Comparison of ENCODE assay signal across 14 cellular contexts in genomic region chr10:21279217-21279575, GRCh38.
DNase-seq lines count a peak whose midpoint lies in the region; ATAC-seq, FAIRE-seq and TF ChIP-seq lines count a peak whose summit lies in the region.
"Had no signal": no experiment of that assay in that cellular context is flagged by ENCODE, and none has a peak within 500 bp of the region (broad histone marks: within the 10 kb centered on the region; RNA-seq: fewer than 3 reads in every experiment).

No MANE protein-coding gene starts in this region.

- POLR2A ChIA-PET in HCT116 (lab: Charles Lee), result no interaction called here
- POLR2A ChIA-PET in K562 (lab: Yijun Ruan, JAX), result no interaction called here

- H3K79me1 ChIP-seq in neuronal stem cell (ENCODE audit: low read depth, low read length), result no peaks in the 10 kb centered on the region

- H2BK5ac ChIP-seq in neuronal stem cell (ENCODE audit: low read length), result no peak overlapping the region

- H3K4me1 ChIP-seq in HCT116 (ENCODE audit: control insufficient read depth in 1 of 2, insufficient read depth in 2 of 2, low read length in 2 of 2) (peaks cover 8 to 32% of the 10 kb centered on the region in 2 experiments; a peak in 3 of 4 replicates), K562 (replicated peaks in 1 of 2; ENCODE audit: control insufficient read depth in 2 of 2, insufficient read depth in 2 of 2, low read length in 2 of 2) (no peaks in the 10 kb centered on the region), neuronal stem cell (ENCODE audit: control insufficient read depth in 2 of 2, insufficient read depth in 1 of 2, low read depth in 1 of 2, low read length in 2 of 2) (peaks cover 6 to 10% of the 10 kb centered on the region in 2 donors), testis (no peaks in the 10 kb centered on the region), pancreas (no peaks in the 10 kb centered on the region)
- H3K4me1 ChIP-seq: tibial artery had no signal

- WGBS in K562 (ENCODE audit: insufficient coverage, low coverage, missing lambda C conversion rate), result 33% methylated on average over 3 of the region's 3 CpGs
- WGBS in neuronal stem cell (ENCODE audit: extremely low coverage in 2 of 2, insufficient read length in 2 of 2, insufficient replicate concordance in 1 of 2), 2 donors, result no CpG with 5 or more reads among the region's 3 CpGs
- 89% methylated on average over 3 of the region's 3 CpGs for WGBS in testis, 2 donors
- WGBS in pancreas, 2 donors, result 88 to 94% methylated on average over 3 of the region's 3 CpGs

- RAD21 ChIA-PET in HCT116 (lab: Charles Lee; ENCODE audit: low non-redundant PET in 1 of 2, low total read pairs in 2 of 2, uncharacterized antibody in 2 of 2, unreplicated experiment in 2 of 2), result interaction anchor here (0.6 to 1.5 kb wide), 8 partner anchors 95 to 446 kb away, joined by 3 to 8 read pairs (median 3); no protein-coding TSS in a partner anchor

- no peaks in the 10 kb centered on the region for H3K9me2 ChIP-seq in HCT116 (ENCODE audit: insufficient read depth)

- no peaks in the 10 kb centered on the region for H3K27me3 ChIP-seq in HCT116 (ENCODE audit: insufficient read depth, low read length)
- no peaks in the 10 kb centered on the region for H3K27me3 ChIP-seq in K562 (ENCODE audit: control insufficient read depth in 2 of 2, insufficient read depth in 2 of 2, low read length in 2 of 2)
- H3K27me3 ChIP-seq in neuronal stem cell (ENCODE audit: control insufficient read depth in 3 of 3, insufficient read depth in 3 of 3, low read depth in 1 of 3, low read length in 3 of 3), result no peaks in the 10 kb centered on the region
- H3K27me3 ChIP-seq in testis, result no peaks in the 10 kb centered on the region
- H3K27me3 ChIP-seq in pancreas, result no peaks in the 10 kb centered on the region
- H3K27me3 ChIP-seq: brain microvascular endothelial cell, hepatocyte, tibial artery had no signal

- no peak for TF ChIP-seq EP300 in K562 (IDR thresholded peaks at IDR 0.05; ENCODE audit: low read length)

- BruUV-seq in HCT116 (replicated peaks; lab: Mats Ljungman, UMichigan) (no TSS peak), K562 (replicated peaks; lab: Mats Ljungman, UMichigan) (no TSS peak)

- no peak overlapping the region for H3K4ac ChIP-seq in neuronal stem cell (ENCODE audit: low read length)

- no peak overlapping the region for H2BK15ac ChIP-seq in neuronal stem cell (ENCODE audit: low read length)

- no peak overlapping the region for H2AK5ac ChIP-seq in neuronal stem cell (ENCODE audit: low read depth, low read length)

- ATAC-seq in HCT116, result peak; percentile 32
- ATAC-seq in K562, result peak; percentile 14; the same call in 2 of the 3 replicates
- ATAC-seq in HG03457 (IDR thresholded peaks at IDR 0.05; ENCODE audit: unreplicated experiment), result no peak
- no peak for ATAC-seq in pancreas
- no peak for ATAC-seq in HG03442 (IDR thresholded peaks at IDR 0.05; ENCODE audit: unreplicated experiment)

- no peak overlapping the region for H2BK120ac ChIP-seq in neuronal stem cell (ENCODE audit: low read depth, low read length)

- H4K8ac ChIP-seq in neuronal stem cell (ENCODE audit: low read depth, low read length), result no peak overlapping the region

- H3K9ac ChIP-seq in HCT116 (ENCODE audit: low read length) (no peak overlapping the region), K562 (ENCODE audit: insufficient read depth in 1 of 2, low read depth in 2 of 2, low read length in 2 of 2) (no peak overlapping the region), neuronal stem cell (ENCODE audit: low read depth, low read length, poor library complexity) (no peak overlapping the region)

- peak overlapping the region; percentile 66 for H2AFZ ChIP-seq in HCT116 (ENCODE audit: low read depth, low read length, poor library complexity, severe bottlenecking)
- no peak overlapping the region for H2AFZ ChIP-seq in K562 (ENCODE audit: low read depth, low read length)
- peak overlapping the region; percentile 70 for H2AFZ ChIP-seq in neuronal stem cell (ENCODE audit: low read length)

- peak overlapping the region; percentile 22; the same call in 1 of the 2 replicates for H3K4me2 ChIP-seq in HCT116 (ENCODE audit: low read length)
- H3K4me2 ChIP-seq in K562 (ENCODE audit: insufficient read depth, low read length), result no peak overlapping the region
- H3K4me2 ChIP-seq in neuronal stem cell (ENCODE audit: insufficient read depth, low read length, poor library complexity, severe bottlenecking), result no peak overlapping the region
- H3K4me2 ChIP-seq: hepatocyte had no signal

- H3K14ac ChIP-seq in neuronal stem cell (ENCODE audit: low read length), result no peak overlapping the region

- DNase-seq in ELF-1 (ENCODE audit: low read depth, low spot score) (peak; percentile 65), HCT116 (ENCODE audit: low read depth, low spot score) (no peak), K562 (ENCODE audit: extremely low read depth in 1 of 4, low spot score in 3 of 4) (no peak), neuronal stem cell (ENCODE audit: low spot score) (no peak), testis (no peak), pancreas (no peak)

- H3K4me3 ChIP-seq in HCT116 (replicated peaks in 1 of 2; ENCODE audit: low read depth in 1 of 2, low read length in 2 of 2), result no peak overlapping the region
- no peak overlapping the region for H3K4me3 ChIP-seq in K562
- no peak overlapping the region for H3K4me3 ChIP-seq in neuronal stem cell (ENCODE audit: low read length in 2 of 2)
- H3K4me3 ChIP-seq in testis, result no peak overlapping the region
- H3K4me3 ChIP-seq in pancreas, result no peak overlapping the region
- H3K4me3 ChIP-seq: hepatocyte, tibial artery had no signal

- TF ChIP-seq POLR2A in HCT116 (IDR thresholded peaks at IDR 0.05; ENCODE audit: borderline replicate concordance, extremely low read depth, insufficient read depth, insufficient read length), result no peak
- no peak for TF ChIP-seq POLR2A in K562 (conservative IDR thresholded peaks at IDR 0.05)
- no peak for TF ChIP-seq POLR2A in testis (IDR thresholded peaks at IDR 0.05)

- H4K20me1 ChIP-seq in HCT116 (ENCODE audit: insufficient read depth) (no peaks in the 10 kb centered on the region), K562 (replicated peaks; ENCODE audit: control insufficient read depth, insufficient read depth, low read length) (no peaks in the 10 kb centered on the region)

- TF ChIP-seq RAD21 in HCT116 (IDR thresholded peaks at IDR 0.05; ENCODE audit: low read depth) (no peak), K562 (CRISPR knock-in tag; conservative IDR thresholded peaks at IDR 0.05 in 1 of 2, IDR thresholded peaks at IDR 0.05 in 1 of 2) (no peak)

- no peak overlapping the region for H3K23ac ChIP-seq in neuronal stem cell (ENCODE audit: low read depth, low read length, poor library complexity)

- no peak overlapping the region for H3K18ac ChIP-seq in neuronal stem cell (ENCODE audit: low read length)

- TF ChIP-seq CTCF in HCT116 (IDR thresholded peaks at IDR 0.05 in 2 of 3, conservative IDR thresholded peaks at IDR 0.05 in 1 of 3; ENCODE audit: borderline replicate concordance in 1 of 3, insufficient read depth in 1 of 3, low read depth in 2 of 3, low read length in 2 of 3), result no peak
- no peak for TF ChIP-seq CTCF in K562 (IDR thresholded peaks at IDR 0.05 in 2 of 3, conservative IDR thresholded peaks at IDR 0.05 in 1 of 3; ENCODE audit: insufficient read depth in 2 of 3, low read depth in 1 of 3, low read length in 3 of 3)
- no peak for TF ChIP-seq CTCF in testis (IDR thresholded peaks at IDR 0.05)
- TF ChIP-seq CTCF in pancreas (IDR thresholded peaks at IDR 0.05), result no peak

- no peak overlapping the region for H2BK12ac ChIP-seq in neuronal stem cell (ENCODE audit: low read length)

- no peak overlapping the region for H3K27ac ChIP-seq in HCT116 (ENCODE audit: low read depth, low read length)
- no peak overlapping the region for H3K27ac ChIP-seq in K562 (ENCODE audit: extremely low read depth, low read depth, low read length)
- H3K27ac ChIP-seq in neuronal stem cell (replicated peaks; ENCODE audit: low read length), result no peak overlapping the region
- no peak overlapping the region for H3K27ac ChIP-seq in testis
- no peak overlapping the region for H3K27ac ChIP-seq in pancreas
- H3K27ac ChIP-seq: brain microvascular endothelial cell, hepatocyte, tibial artery, WERI-Rb-1 had no signal

- in situ Hi-C loops in K562 (cut with MboI), result no loop called here

- CTCF ChIA-PET in HCT116 (lab: Charles Lee), result interaction anchor here (0.7 to 2.3 kb wide), 11 partner anchors 9 to 674 kb away, joined by 3 to 15 read pairs (median 3); no protein-coding TSS in a partner anchor
- CTCF ChIA-PET in K562 (lab: Yijun Ruan, JAX; ENCODE audit: low intra/inter-chr PET ratio), result no interaction called here

- no peak overlapping the region for H4K91ac ChIP-seq in neuronal stem cell (ENCODE audit: low read depth, low read length, poor library complexity)

- no peaks in the 10 kb centered on the region for H3K9me3 ChIP-seq in HCT116 (ENCODE audit: control insufficient read depth in 1 of 2, insufficient read depth in 1 of 2, low read depth in 1 of 2, low read length in 2 of 2)
- no peaks in the 10 kb centered on the region for H3K9me3 ChIP-seq in K562 (replicated peaks; ENCODE audit: control insufficient read depth, insufficient read depth, low read depth, low read length)
- H3K9me3 ChIP-seq in neuronal stem cell (replicated peaks in 1 of 2; ENCODE audit: control insufficient read depth in 2 of 2, insufficient read depth in 1 of 2, low read depth in 1 of 2, low read length in 2 of 2), result peaks cover 0 to 2% of the 10 kb centered on the region in 2 donors
- H3K9me3 ChIP-seq in testis, result no peaks in the 10 kb centered on the region
- H3K9me3 ChIP-seq in pancreas, result no peaks in the 10 kb centered on the region
- H3K9me3 ChIP-seq: tibial artery had no signal

- H3K36me3 ChIP-seq in HCT116 (ENCODE audit: control insufficient read depth in 1 of 2, insufficient read depth in 2 of 2, low read length in 2 of 2) (no peaks in the 10 kb centered on the region), K562 (ENCODE audit: control insufficient read depth, insufficient read depth, low read length) (no peaks in the 10 kb centered on the region), neuronal stem cell (replicated peaks in 1 of 2; ENCODE audit: control insufficient read depth in 2 of 2, insufficient read depth in 2 of 2, low read length in 2 of 2) (no peaks in the 10 kb centered on the region), testis (ENCODE audit: low read depth, missing control alignments) (no peaks in the 10 kb centered on the region), pancreas (no peaks in the 10 kb centered on the region)
- H3K36me3 ChIP-seq: brain microvascular endothelial cell, tibial artery, WERI-Rb-1 had no signal

- H3K79me2 ChIP-seq in HCT116 (ENCODE audit: insufficient read depth, low read length) (no peaks in the 10 kb centered on the region), K562 (ENCODE audit: control insufficient read depth, insufficient read depth, low read length) (no peaks in the 10 kb centered on the region)
- H3K79me2 ChIP-seq: hepatocyte had no signal

- intact Hi-C loops in HCT116 (cut with micrococcal nuclease), result loop anchor here (1.0 to 5.0 kb wide), 6 partner anchors 88 to 674 kb away; no protein-coding TSS in a partner anchor
- intact Hi-C loops in K562 (cut with micrococcal nuclease), result loop anchor here (2.0 to 5.0 kb wide), 3 partner anchors 213 to 673 kb away; no protein-coding TSS in a partner anchor
- intact Hi-C loops in testis (cut with DNase I; ENCODE audit: low total_unique reads), result loop anchor here (10.0 kb wide), 1 partner anchor 204 kb away; no protein-coding TSS in a partner anchor
- intact Hi-C loops in pancreas (cut with DNase I), result no loop called here

- H3K9me1 ChIP-seq in K562 (ENCODE audit: control insufficient read depth, insufficient read depth, low read length), result no peaks in the 10 kb centered on the region

- FAIRE-seq in K562 (lab: Jason Lieb, UNC) (no peak), pancreas (lab: Jason Lieb, UNC) (no peak)
- FAIRE-seq: GM12892, H54 had no signal

Comparison
In these comparisons a context has a peak if more than half of its experiments do, and no peak if none do; other contexts are left out.
1. ATAC-seq: peak in HCT116 (single experiment) and K562 (single experiment); none in HG03457 (single experiment), pancreas (0 of 4) and HG03442 (single experiment).
2. intact Hi-C loops: an anchor here in HCT116 (1.0 to 5.0 kb wide), K562 (2.0 to 5.0 kb wide) and testis (10.0 kb wide); none called in pancreas.